In the genomic region with DNA sequence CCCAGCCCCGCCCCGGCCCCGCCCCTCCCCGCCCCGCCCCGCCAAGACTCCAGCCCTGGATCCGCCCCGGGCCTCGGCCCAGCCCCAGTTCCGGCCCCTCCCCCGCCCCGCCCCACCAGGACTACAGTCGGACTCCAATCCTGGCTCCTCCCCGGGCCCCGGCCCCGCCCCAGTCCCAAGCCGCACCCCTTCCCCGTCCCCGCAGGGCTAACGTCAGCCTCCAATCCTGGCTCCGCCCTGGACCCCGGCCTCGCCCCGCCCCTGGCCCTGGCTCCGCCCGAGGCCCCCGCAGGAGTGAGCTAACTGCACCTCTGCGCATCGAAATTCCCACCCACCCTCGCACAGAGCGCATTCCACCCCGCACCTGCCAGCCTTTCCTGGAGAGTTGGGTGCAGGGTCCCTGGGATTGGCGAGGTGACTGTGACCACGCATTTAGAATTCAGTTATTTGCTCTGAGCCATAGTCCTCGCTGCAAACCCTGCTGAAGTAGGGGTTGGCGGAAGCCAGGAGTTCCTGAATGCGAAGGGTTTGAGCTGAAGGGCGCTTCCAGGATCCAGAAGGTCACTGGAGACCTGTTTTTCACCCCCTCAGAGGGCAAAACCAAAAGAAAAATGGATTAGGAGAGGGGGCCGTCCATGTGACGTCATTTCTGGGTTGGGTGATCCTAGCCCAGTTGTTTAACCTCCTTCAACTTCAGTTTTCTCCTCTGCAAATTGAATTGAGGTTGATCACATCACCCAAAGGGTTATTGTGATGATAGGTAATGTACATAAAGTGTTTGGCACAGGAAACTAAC, we compare ENCODE assay signal across 8 cellular contexts. TPM values are rescaled to one million over a fixed set of nuclear protein-coding genes. Genes with fewer than 3 reads are reported as not detected.
A peak's percentile ranks its signal among the peaks of the same experiment; 100 is the strongest.
DNase-seq lines count a peak whose midpoint lies in the region; ATAC-seq and TF ChIP-seq lines count a peak whose summit lies in the region.

No MANE protein-coding gene starts in this region.

- H3K36me3 Mint-ChIP-seq in GM23338 (ENCODE audit: low read depth) (peaks cover 12% of the 10 kb centered on the region), nephron (ENCODE audit: low read depth) (no peaks in the 10 kb centered on the region)

- TF ChIP-seq CTCF in DOHH2 (IDR thresholded peaks at IDR 0.05; ENCODE audit: low read depth, low read length, poor library complexity, severe bottlenecking), result no peak
- no peak for TF ChIP-seq CTCF in GM23338 (conservative IDR thresholded peaks at IDR 0.05; ENCODE audit: low read depth in 2 of 2)
- no peak for TF ChIP-seq CTCF in RWPE1 (conservative IDR thresholded peaks at IDR 0.05; ENCODE audit: low read depth)
- no peak for TF ChIP-seq CTCF in nephron (IDR thresholded peaks at IDR 0.05; ENCODE audit: unreplicated experiment in 3 of 3)

- CTCF ChIA-PET in RWPE1 (lab: Yijun Ruan, JAX), result interaction anchor here (0.6 to 1.2 kb wide), 3 partner anchors 106 to 192 kb away, joined by 3 to 5 read pairs (median 3); partner anchors contain the start of gene PEA15

- H3K4me1 ChIP-seq in DOHH2 (ENCODE audit: control insufficient read depth, low read length) (peaks cover 42% of the 10 kb centered on the region), GM23338 (ENCODE audit: insufficient read depth) (peaks cover 48% of the 10 kb centered on the region)

- peak; percentile 97 for DNase-seq in GM23338 (ENCODE audit: low spot score)
- DNase-seq in LHCN-M2 (ENCODE audit: low read depth), result peak; percentile 86
- DNase-seq in RWPE1 (ENCODE audit: low spot score), result peak; percentile 94
- DNase-seq in activated T-helper 9 cell treated with anti-CD3 and anti-CD28 coated beads, Interleukin-2, amount 50 U/mL, for 16 hours (ENCODE audit: low read depth), result peak; percentile 98
- peak; percentile 87 for DNase-seq in fibroblast of peridontal ligament (ENCODE audit: extremely low read depth)
- peak; percentile 99 for DNase-seq in stimulated activated naive CD4-positive, alpha-beta T cell treated with Interleukin-2 at 50 U/mL for 16 hours (lab: John Stamatoyannopoulos, UW)

- H3K27ac ChIP-seq in DOHH2 (ENCODE audit: low read depth, low read length) (peak overlapping the region; percentile 8; the same call in 1 of the 2 replicates), GM23338 (ENCODE audit: low read depth) (peak overlapping the region; percentile 91; the same call in 1 of the 2 replicates), RWPE1 (peak overlapping the region; percentile 79)

- H3K36me3 ChIP-seq in DOHH2 (ENCODE audit: control insufficient read depth, low read length), result peaks cover 7% of the 10 kb centered on the region; the same call in 1 of the 2 replicates
- H3K36me3 ChIP-seq in GM23338 (ENCODE audit: insufficient read depth), result peaks cover 7% of the 10 kb centered on the region; the same call in 1 of the 2 replicates

- H3K4me3 Mint-ChIP-seq in GM23338, result peak overlapping the region; percentile 66
- H3K4me3 Mint-ChIP-seq in nephron, result peak overlapping the region; percentile 79 to 83 (median 82)

- H3K9me2 ChIP-seq in DOHH2 (replicated peaks; ENCODE audit: control insufficient read depth, low read length), result no peaks in the 10 kb centered on the region
- no peaks in the 10 kb centered on the region for H3K9me2 ChIP-seq in GM23338 (ENCODE audit: insufficient read depth)

- H3K79me2 ChIP-seq in DOHH2 (ENCODE audit: control insufficient read depth, low read length) (peaks cover 28% of the 10 kb centered on the region), GM23338 (replicated peaks; ENCODE audit: insufficient read depth) (peaks cover 34% of the 10 kb centered on the region)

- H3K9me3 ChIP-seq in DOHH2 (ENCODE audit: control insufficient read depth, insufficient read depth, low read length), result no peaks in the 10 kb centered on the region

- no peaks in the 10 kb centered on the region; the same call in 2 of the 3 replicates for H3K9me3 Mint-ChIP-seq in GM23338
- H3K9me3 Mint-ChIP-seq in nephron, result no peaks in the 10 kb centered on the region

- peak overlapping the region; percentile 99 for H3K4me2 ChIP-seq in DOHH2 (ENCODE audit: low read length)
- peak overlapping the region; percentile 96 for H3K4me2 ChIP-seq in GM23338

- H3K27ac Mint-ChIP-seq in GM23338 (peak overlapping the region; percentile 65; the same call in 1 of the 2 replicates), nephron (peak overlapping the region; percentile 0 to 78 (median 49))

- peak; percentile 52 for ATAC-seq in GM23338

- H3F3A ChIP-seq in DOHH2 (ENCODE audit: control insufficient read depth, insufficient read depth), result 0 out of 2 replicates have a peak, but pooled peaks cover 4% of the 10 kb centered on the region
- H3F3A ChIP-seq in GM23338 (replicated peaks; ENCODE audit: low read depth), result peaks cover 12% of the 10 kb centered on the region; the same call in 1 of the 2 replicates

- peak overlapping the region; percentile 99 for H2AFZ ChIP-seq in GM23338

- H3K4me3 ChIP-seq in DOHH2 (ENCODE audit: low read length), result peak overlapping the region; percentile 82
- peak overlapping the region; percentile 77 for H3K4me3 ChIP-seq in GM23338

- peaks cover 8% of the 10 kb centered on the region for H3K27me3 Mint-ChIP-seq in GM23338 (ENCODE audit: insufficient read depth, low read depth, poor library complexity)
- no peaks in the 10 kb centered on the region for H3K27me3 Mint-ChIP-seq in nephron (ENCODE audit: low read depth)

- POLR2A ChIA-PET in RWPE1 (lab: Yijun Ruan, JAX; ENCODE audit: low non-redundant PET), result no interaction called here

- no peaks in the 10 kb centered on the region for H4K20me1 ChIP-seq in DOHH2 (ENCODE audit: control insufficient read depth, insufficient read depth, low read depth, low read length)
- H4K20me1 ChIP-seq in GM23338 (replicated peaks; ENCODE audit: insufficient read depth), result no peaks in the 10 kb centered on the region; the same call in 1 of the 2 replicates

- H3K4me1 Mint-ChIP-seq in GM23338 (peaks cover 66% of the 10 kb centered on the region), nephron (peaks cover 51% of the 10 kb centered on the region)

- H3K27me3 ChIP-seq in DOHH2 (ENCODE audit: control insufficient read depth, low read length) (no peaks in the 10 kb centered on the region), GM23338 (ENCODE audit: insufficient read depth) (no peaks in the 10 kb centered on the region)

TF ChIP-seq in GM23338, 12 proteins besides CTCF, POLR2A, EP300 and RAD21 (continues in another document):
- TF ChIP-seq ZNF114 (CRISPR knock-in tag; IDR thresholded peaks at IDR 0.05) (no peak), CREB1 (CRISPR knock-in tag; IDR thresholded peaks at IDR 0.05; ENCODE audit: low read depth) (peak; percentile 76), ZNF331 (CRISPR knock-in tag; IDR thresholded peaks at IDR 0.05; ENCODE audit: low read depth) (no peak), STAT1 (IDR thresholded peaks at IDR 0.05; ENCODE audit: unreplicated experiment) (no peak)
- TF ChIP-seq, protein P1, sequence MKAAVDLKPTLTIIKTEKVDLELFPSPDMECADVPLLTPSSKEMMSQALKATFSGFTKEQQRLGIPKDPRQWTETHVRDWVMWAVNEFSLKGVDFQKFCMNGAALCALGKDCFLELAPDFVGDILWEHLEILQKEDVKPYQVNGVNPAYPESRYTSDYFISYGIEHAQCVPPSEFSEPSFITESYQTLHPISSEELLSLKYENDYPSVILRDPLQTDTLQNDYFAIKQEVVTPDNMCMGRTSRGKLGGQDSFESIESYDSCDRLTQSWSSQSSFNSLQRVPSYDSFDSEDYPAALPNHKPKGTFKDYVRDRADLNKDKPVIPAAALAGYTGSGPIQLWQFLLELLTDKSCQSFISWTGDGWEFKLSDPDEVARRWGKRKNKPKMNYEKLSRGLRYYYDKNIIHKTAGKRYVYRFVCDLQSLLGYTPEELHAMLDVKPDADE (IDR thresholded peaks at IDR 0.05), result no peak

RNA-seq across cellular contexts. Expression of gene IGSF8, which starts 0.6 kb away (rescaled TPM):
- 111 and 120 TPM in 2 replicates for total RNA-seq in GM23338 (2014; rRNA removed; shearing (Covaris generic))
- polyA plus RNA-seq in GM23338 (2016; fragmentation: Nextera tagmentation; extraction: Ambion mirVana), result 38.4 and 41.5 TPM in 2 replicates
- total RNA-seq in LHCN-M2 (2014; rRNA removed), result 21.7 and 22.2 TPM in 2 replicates
- 14.5 TPM for polyA plus RNA-seq in LHCN-M2 (2012)

RNA-seq across cellular contexts. Expression of gene ATP1A2, which starts 16.5 kb away (rescaled TPM):
- 17.7 and 18.3 TPM in 2 replicates for total RNA-seq in GM23338 (2014; rRNA removed; shearing (Covaris generic))
- polyA plus RNA-seq in GM23338 (2016; fragmentation: Nextera tagmentation; extraction: Ambion mirVana), result 4.9 and 5.2 TPM in 2 replicates
- 1.3 and 1.4 TPM in 2 replicates for total RNA-seq in LHCN-M2 (2014; rRNA removed)
- 1.00 TPM for polyA plus RNA-seq in LHCN-M2 (2012)

RNA-seq across cellular contexts. Expression of gene KCNJ9, which starts 17.7 kb away (rescaled TPM):
- 0.08 and 0.24 TPM in 2 replicates for total RNA-seq in GM23338 (2014; rRNA removed; shearing (Covaris generic))
- polyA plus RNA-seq in GM23338 (2016; fragmentation: Nextera tagmentation; extraction: Ambion mirVana), result 0.26 and 0.34 TPM in 2 replicates
- not detected in 2 replicates for total RNA-seq in LHCN-M2 (2014; rRNA removed)
- not detected for polyA plus RNA-seq in LHCN-M2 (2012)

RNA-seq across cellular contexts. Expression of gene KCNJ10, which starts 29.1 kb away (rescaled TPM):
- total RNA-seq in GM23338 (2014; rRNA removed; shearing (Covaris generic)), result 1.6 and 2.8 TPM in 2 replicates
- polyA plus RNA-seq in GM23338 (2016; fragmentation: Nextera tagmentation; extraction: Ambion mirVana), result 1.2 and 1.4 TPM in 2 replicates
- not detected in 2 replicates for total RNA-seq in LHCN-M2 (2014; rRNA removed)
- 0.04 TPM for polyA plus RNA-seq in LHCN-M2 (2012)

RNA-seq across cellular contexts. Expression of gene ATP1A4, which starts 52.4 kb away (rescaled TPM):
- 0.23 and 0.63 TPM in 2 replicates for total RNA-seq in GM23338 (2014; rRNA removed; shearing (Covaris generic))
- 0.27 and 0.43 TPM in 2 replicates for polyA plus RNA-seq in GM23338 (2016; fragmentation: Nextera tagmentation; extraction: Ambion mirVana)
- not detected in 2 replicates for total RNA-seq in LHCN-M2 (2014; rRNA removed)
- polyA plus RNA-seq in LHCN-M2 (2012), result not detected

Comparison
In these comparisons a context has a peak if more than half of its experiments do, and no peak if none do; other contexts are left out.
1. Peak in every context shown above with its lines: DNase-seq, ATAC-seq, H3K4me3 ChIP-seq and H3K27ac ChIP-seq.
2. H3K27ac ChIP-seq: peak in every context shown above with its lines; median percentile 91 in GM23338; 79 in RWPE1; 8 in DOHH2.